ENCODE assay signal across 12 cellular contexts in the genomic region with DNA sequence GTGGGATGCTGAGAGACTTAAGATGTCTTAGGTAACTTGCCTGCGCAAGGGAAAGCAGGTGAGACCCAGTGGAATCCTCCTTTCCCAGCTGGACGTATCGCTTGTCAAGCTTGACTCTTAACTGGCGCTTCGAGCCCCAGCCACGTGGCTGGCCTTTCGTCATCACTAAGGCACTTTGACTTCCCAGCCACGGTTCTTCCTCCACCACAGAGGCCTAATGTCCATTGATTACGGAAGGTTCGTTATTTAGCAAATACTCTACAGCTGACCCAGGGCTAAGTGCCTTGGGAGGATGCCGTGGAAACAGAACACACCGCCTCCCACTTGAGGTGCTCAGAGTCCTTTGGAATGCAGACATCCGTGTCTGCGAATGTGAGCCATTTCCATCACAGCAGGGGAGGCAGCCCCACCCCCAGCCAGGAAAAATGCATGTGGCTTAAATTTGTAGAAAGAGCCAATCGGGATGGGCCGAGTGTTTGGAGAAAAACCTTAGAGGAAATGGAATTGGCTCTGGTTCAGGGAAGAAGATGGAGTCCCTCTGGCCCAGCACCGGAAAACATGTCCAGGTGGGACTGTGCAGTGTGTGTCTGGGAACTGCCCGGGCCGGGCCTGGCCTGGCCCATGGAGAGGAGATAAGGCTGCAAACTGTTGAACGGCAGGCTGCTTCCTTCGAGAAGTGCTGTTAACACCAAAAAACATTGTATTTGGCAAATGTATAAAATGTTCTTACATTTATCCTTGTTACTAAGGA.
DNase-seq lines count a peak whose midpoint lies in the region; ATAC-seq, FAIRE-seq and TF ChIP-seq lines count a peak whose summit lies in the region.
"Had no signal": no experiment of that assay in that cellular context is flagged by ENCODE, and none has a peak within 500 bp of the region (broad histone marks: within the 10 kb centered on the region; RNA-seq: fewer than 3 reads in every experiment).

No MANE protein-coding gene starts in this region.

- H3K4me1 Mint-ChIP-seq in activated T-cell treated with anti-CD3 and anti-CD28 coated beads, Interleukin-2, amount 50 U/mL, for 72 hours (ENCODE audit: low read depth) = peaks cover 61% of the 10 kb centered on the region
- peaks cover 21% of the 10 kb centered on the region for H3K4me1 Mint-ChIP-seq in T-helper 17 cell

- intact Hi-C loops in stomach (cut with DNase I; ENCODE audit: low total_unique reads) = no loop called here

- FAIRE-seq in GM12892 (lab: Jason Lieb, UNC) = no peak

- no peaks in the 10 kb centered on the region for H3K27me3 ChIP-seq in stomach
- H3K27me3 ChIP-seq: right lobe of liver had no signal

- no peak for TF ChIP-seq CTCF in stomach (IDR thresholded peaks at IDR 0.05)

- peaks cover 16 to 46% (median 22%) of the 10 kb centered on the region in 4 donors for H3K4me1 ChIP-seq in stomach
- H3K4me1 ChIP-seq: right lobe of liver had no signal

- no peak for TF ChIP-seq POLR2A in stomach (IDR thresholded peaks at IDR 0.05)
- no peak for TF ChIP-seq POLR2A in GM12892 (IDR thresholded peaks at IDR 0.05; ENCODE audit: low read depth, low read length)

- H3K9me3 ChIP-seq in T-helper 17 cell (ENCODE audit: control insufficient read depth, low read length, poor library complexity, severe bottlenecking) (no peaks in the 10 kb centered on the region), stomach (no peaks in the 10 kb centered on the region)
- H3K9me3 ChIP-seq: right lobe of liver had no signal

- H3K27me3 Mint-ChIP-seq in activated T-cell treated with anti-CD3 and anti-CD28 coated beads, Interleukin-2, amount 50 U/mL, for 72 hours (ENCODE audit: low read depth) = no peaks in the 10 kb centered on the region
- H3K27me3 Mint-ChIP-seq in T-helper 17 cell = no peaks in the 10 kb centered on the region

- no peaks in the 10 kb centered on the region for H3K36me3 ChIP-seq in stomach
- H3K36me3 ChIP-seq: right lobe of liver had no signal

- no peak for TF ChIP-seq EP300 in stomach (IDR thresholded peaks at IDR 0.05)

- no peak for DNase-seq in activated T-cell treated with anti-CD3 and anti-CD28 coated beads, Interleukin-2, amount 50 U/mL, for 72 hours
- DNase-seq in activated T-cell treated with anti-CD3 and anti-CD28 coated beads, Interleukin-2, amount 50 U/mL, for 1 hour = no peak
- DNase-seq in T-helper 17 cell (no peak), iPS DF 4.7 (ENCODE audit: extremely low read depth, low spot score) (peak; percentile 80), stomach (no peak), SHP77 (lab: John Stamatoyannopoulos, UW) (no peak), GM12892 (ENCODE audit: insufficient read length) (no peak)
- DNase-seq: NCI-H1694 treated with DMSO at 0.1 percent for 48 hours, right lobe of liver, SHP77 treated with DMSO at 0.1 percent for 48 hours had no signal

- peak overlapping the region; percentile 75 to 93 for H3K4me3 Mint-ChIP-seq in activated T-cell treated with anti-CD3 and anti-CD28 coated beads, Interleukin-2, amount 50 U/mL, for 72 hours
- peak overlapping the region; percentile 93 for H3K4me3 Mint-ChIP-seq in T-helper 17 cell

- no peak overlapping the region for H3K27ac Mint-ChIP-seq in activated T-cell treated with anti-CD3 and anti-CD28 coated beads, Interleukin-2, amount 50 U/mL, for 72 hours
- H3K27ac Mint-ChIP-seq in T-helper 17 cell = peak overlapping the region; percentile 98

- H3K4me3 ChIP-seq in stomach = no peak overlapping the region
- H3K4me3 ChIP-seq: right lobe of liver had no signal

- ATAC-seq in activated T-cell treated with anti-CD3 and anti-CD28 coated beads, Interleukin-2, amount 50 U/mL, for 72 hours (replicated peaks in 1 of 2) = no peak
- no peak for ATAC-seq in T-helper 17 cell
- no peak for ATAC-seq in HG02852 (IDR thresholded peaks at IDR 0.05; ENCODE audit: unreplicated experiment)
- ATAC-seq: HCT116 had no signal

- peak overlapping the region in 3 of 5 donors; percentile 76 to 90 (median 82) for H3K27ac ChIP-seq in stomach

- peaks cover 2 to 10% of the 10 kb centered on the region in 2 donors for H3K36me3 Mint-ChIP-seq in activated T-cell treated with anti-CD3 and anti-CD28 coated beads, Interleukin-2, amount 50 U/mL, for 72 hours (ENCODE audit: insufficient read depth in 2 of 2)
- peaks cover 7% of the 10 kb centered on the region for H3K36me3 Mint-ChIP-seq in T-helper 17 cell (ENCODE audit: low read depth)

- no peaks in the 10 kb centered on the region for H3K9me3 Mint-ChIP-seq in activated T-cell treated with anti-CD3 and anti-CD28 coated beads, Interleukin-2, amount 50 U/mL, for 72 hours

- WGBS in stomach, 5 donors = 55 to 73% (median 68%) methylated on average over 21 of the region's 21 CpGs
